Comparison of ENCODE assay signal across 1 cellular context in genomic region chr17:49822829-49823228, GRCh38.
TF ChIP-seq lines count a peak whose summit lies in the region.

No MANE protein-coding gene starts in this region.

TF ChIP-seq in GM23338, 12 proteins besides CTCF, POLR2A, EP300 and RAD21 (continued from another document):
- TF ChIP-seq ZNF462 (CRISPR knock-in tag; IDR thresholded peaks at IDR 0.05) (no peak), NANOG (IDR thresholded peaks at IDR 0.05; ENCODE audit: borderline replicate concordance) (no peak), ZNF114 (CRISPR knock-in tag; IDR thresholded peaks at IDR 0.05) (no peak), EZH2phosphoT487 (IDR thresholded peaks at IDR 0.05; ENCODE audit: unreplicated experiment) (no peak), CREB1 (CRISPR knock-in tag; IDR thresholded peaks at IDR 0.05; ENCODE audit: low read depth) (no peak), POLR2AphosphoS5 (IDR thresholded peaks at IDR 0.05; ENCODE audit: low read depth) (no peak), ETS1 (IDR thresholded peaks at IDR 0.05) (no peak), JUNB (IDR thresholded peaks at IDR 0.05; ENCODE audit: unreplicated experiment) (no peak)
